28 cellular contexts compared by ENCODE assay signal in the genomic region with DNA sequence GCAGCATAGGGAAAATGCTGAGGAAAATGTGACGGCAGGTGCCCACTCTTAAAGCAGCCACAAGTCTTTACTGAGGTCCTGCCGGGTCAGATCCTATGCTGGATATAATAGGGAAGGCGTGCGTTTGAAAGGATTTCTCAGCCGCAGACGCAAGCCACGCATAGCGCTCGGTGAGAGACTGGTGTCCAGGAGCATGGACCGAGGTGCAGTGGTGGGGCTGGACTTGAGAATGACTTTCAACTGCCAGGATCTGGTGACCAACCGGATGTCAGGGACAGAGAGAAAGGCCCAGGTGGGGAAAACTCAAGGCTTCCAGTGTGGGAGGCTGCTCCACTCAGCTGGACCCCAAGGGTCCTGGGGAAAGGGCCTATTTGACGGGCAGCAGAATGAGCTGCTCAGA.
"Had no signal": no experiment of that assay in that cellular context is flagged by ENCODE, and none has a peak within 500 bp of the region (broad histone marks: within the 10 kb centered on the region; RNA-seq: fewer than 3 reads in every experiment).

No MANE protein-coding gene starts in this region.

- H3K27ac ChIP-seq: colonic mucosa, epithelial cell of prostate, gastrocnemius medialis, parathyroid adenoma, psoas muscle, skin epidermis, spleen, testis, tibial artery, upper lobe of left lung had no signal

- DNase-seq: colonic mucosa; effector CD8-positive, alpha-beta T cell; endodermal cell; foreskin fibroblast; gastrocnemius medialis; head of caudate nucleus; kidney; mesenchymal stem cell; midbrain; naive thymus-derived CD8-positive, alpha-beta T cell; nephron progenitor cell; occipital lobe; psoas muscle; stimulated activated naive CD8-positive, alpha-beta T cell treated with anti-CD3 and anti-CD28 coated beads, Interleukin-15, Interleukin-2, amounts not matched to agents 100 U/mL and 50 U/mL, for 24 hours; substantia nigra; testis; tibial artery; upper lobe of left lung had no signal

- H3K4me1 Mint-ChIP-seq: stimulated activated memory B cell treated with anti-CD40 and anti-IgM and Interleukin-4, amounts not matched to agents 10 μg/mL and 1 μg/mL and 100 μg/mL, for 72 hours had no signal

- H3K36me3 ChIP-seq: colonic mucosa, gastrocnemius medialis, spleen, tibial artery, upper lobe of left lung had no signal

- ATAC-seq: esophagus mucosa; gastrocnemius medialis; left lobe of liver; naive thymus-derived CD8-positive, alpha-beta T cell; psoas muscle; right cardiac atrium; stimulated activated memory B cell treated with anti-CD40 and anti-IgM and Interleukin-4, amounts not matched to agents 10 μg/mL and 1 μg/mL and 100 μg/mL, for 72 hours; stimulated activated naive CD8-positive, alpha-beta T cell treated with anti-CD3 and anti-CD28 coated beads, Interleukin-15, Interleukin-2, amounts not matched to agents 100 U/mL and 50 U/mL, for 24 hours had no signal

- H3K4me3 Mint-ChIP-seq: dendritic cell treated with granulocyte-macrophage colony-stimulating factor and Interleukin-4, amounts not matched to agents 40 ng/mL and 50 ng/mL, for 4 days; endodermal cell; naive thymus-derived CD8-positive, alpha-beta T cell; nephron progenitor cell; stimulated activated memory B cell treated with anti-CD40 and anti-IgM and Interleukin-4, amounts not matched to agents 10 μg/mL and 1 μg/mL and 100 μg/mL, for 72 hours had no signal

- H3K9ac ChIP-seq: parathyroid adenoma had no signal

- H3K27me3 ChIP-seq: colonic mucosa, gastrocnemius medialis, testis, upper lobe of left lung had no signal

- H3K4me1 ChIP-seq: colonic mucosa, gastrocnemius medialis, psoas muscle, spleen, testis, tibial artery had no signal

- FAIRE-seq: kidney, urothelium cell line had no signal

- H3K36me3 Mint-ChIP-seq: naive thymus-derived CD8-positive, alpha-beta T cell; stimulated activated memory B cell treated with anti-CD40 and anti-IgM and Interleukin-4, amounts not matched to agents 10 μg/mL and 1 μg/mL and 100 μg/mL, for 72 hours had no signal

- H3K9me3 ChIP-seq: colonic mucosa, gastrocnemius medialis, psoas muscle, spleen, testis, tibial artery, upper lobe of left lung had no signal

- H3K79me2 ChIP-seq: parathyroid adenoma had no signal

- H3K4me3 ChIP-seq: colonic mucosa, gastrocnemius medialis, psoas muscle, skin epidermis, spleen, testis, tibial artery, upper lobe of left lung had no signal

- H2AFZ ChIP-seq: parathyroid adenoma had no signal

- H3K27ac Mint-ChIP-seq: dendritic cell treated with granulocyte-macrophage colony-stimulating factor and Interleukin-4, amounts not matched to agents 40 ng/mL and 50 ng/mL, for 4 days; endodermal cell; nephron progenitor cell; stimulated activated memory B cell treated with anti-CD40 and anti-IgM and Interleukin-4, amounts not matched to agents 10 μg/mL and 1 μg/mL and 100 μg/mL, for 72 hours had no signal

- H3K9me3 Mint-ChIP-seq: dendritic cell treated with granulocyte-macrophage colony-stimulating factor and Interleukin-4, amounts not matched to agents 40 ng/mL and 50 ng/mL, for 4 days; endodermal cell; naive thymus-derived CD8-positive, alpha-beta T cell; nephron progenitor cell; stimulated activated memory B cell treated with anti-CD40 and anti-IgM and Interleukin-4, amounts not matched to agents 10 μg/mL and 1 μg/mL and 100 μg/mL, for 72 hours had no signal
